8 cellular contexts compared by ENCODE assay signal in the genomic region with DNA sequence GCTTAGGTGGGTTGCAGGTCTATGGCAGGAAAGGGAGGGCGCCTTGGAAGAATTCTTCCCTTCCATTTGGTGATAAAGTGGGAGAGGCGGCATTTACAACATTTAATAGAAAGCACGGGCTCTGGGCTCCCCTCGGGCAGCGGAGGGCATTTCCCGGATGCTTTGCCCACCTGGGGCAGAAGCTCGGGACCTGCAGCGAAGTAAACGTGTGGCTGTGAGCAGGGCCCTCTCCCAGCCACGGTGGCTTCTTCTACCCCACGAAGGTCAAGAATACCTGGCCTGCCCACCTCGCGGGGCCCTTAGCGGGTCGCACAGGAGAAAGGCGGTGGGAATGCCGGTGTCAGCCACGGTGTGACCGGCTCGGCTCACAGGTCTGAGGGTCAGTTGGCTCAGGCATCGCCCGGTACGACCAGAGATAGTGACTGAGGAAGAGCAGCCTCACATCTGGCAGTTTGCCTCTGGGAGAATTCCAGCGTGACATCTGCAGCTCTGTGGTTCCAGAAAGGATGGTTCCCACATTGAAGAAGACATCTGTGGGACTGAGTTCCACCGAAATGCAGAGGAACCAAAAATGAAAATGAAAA. TPM values are rescaled to one million over a fixed set of nuclear protein-coding genes. Genes with fewer than 3 reads are reported as not detected.
DNase-seq lines count a peak whose midpoint lies in the region; ATAC-seq and TF ChIP-seq lines count a peak whose summit lies in the region.

No MANE protein-coding gene starts in this region.

- no peak for TF ChIP-seq CTCF in GM12864 (IDR thresholded peaks at IDR 0.05; ENCODE audit: low read depth, low read length, missing control alignments)

- no peaks in the 10 kb centered on the region for H3K27me3 ChIP-seq in rectal smooth muscle tissue (ENCODE audit: control insufficient read depth, insufficient read depth, low read length)

- no peak for DNase-seq in GM12864 (ENCODE audit: low read depth)
- no peak for DNase-seq in activated naive CD4-positive, alpha-beta T cell treated with anti-CD3 and anti-CD28 coated beads, Interleukin-2, amount 50 U/mL, for 72 hours (ENCODE audit: low spot score in 2 of 2)
- DNase-seq in left ventricle myocardium superior: peak; percentile 73
- DNase-seq in inferior parietal cortex (ENCODE audit: extremely low spot score): no peak

- H3K4me1 ChIP-seq in rectal smooth muscle tissue (ENCODE audit: control insufficient read depth, insufficient read depth, low read length): peaks cover 2% of the 10 kb centered on the region

- H3K36me3 Mint-ChIP-seq in activated naive CD4-positive, alpha-beta T cell treated with anti-CD3 and anti-CD28 coated beads, Interleukin-2, amount 50 U/mL, for 72 hours: peaks cover 0 to 6% of the 10 kb centered on the region in 2 donors

- no peak overlapping the region for H3K27ac Mint-ChIP-seq in activated naive CD4-positive, alpha-beta T cell treated with anti-CD3 and anti-CD28 coated beads, Interleukin-2, amount 50 U/mL, for 72 hours

- no peaks in the 10 kb centered on the region for H3K36me3 ChIP-seq in rectal smooth muscle tissue (ENCODE audit: control insufficient read depth, insufficient read depth, low read length)

- H3K9ac ChIP-seq in rectal smooth muscle tissue (ENCODE audit: low read length): peak overlapping the region; percentile 26

- intact Hi-C loops in left ventricle myocardium superior (cut with micrococcal nuclease): no loop called here

- ATAC-seq in HG02759 (IDR thresholded peaks at IDR 0.05; ENCODE audit: unreplicated experiment) (peak; percentile 39), left ventricle myocardium superior (peak; percentile 45), GM21529 (IDR thresholded peaks at IDR 0.05; ENCODE audit: unreplicated experiment) (no peak), HG03521 (IDR thresholded peaks at IDR 0.05; ENCODE audit: unreplicated experiment) (no peak)
- ATAC-seq in activated naive CD4-positive, alpha-beta T cell treated with anti-CD3 and anti-CD28 coated beads, Interleukin-2, amount 50 U/mL, for 72 hours: peak; percentile 11 to 22

- H3K4me3 ChIP-seq in GM12864 (ENCODE audit: low read depth, low read length): peak overlapping the region; percentile 56
- peak overlapping the region; percentile 78 for H3K4me3 ChIP-seq in rectal smooth muscle tissue (ENCODE audit: low read length)

- H3K27ac ChIP-seq in rectal smooth muscle tissue (ENCODE audit: low read depth, low read length): peak overlapping the region; percentile 67

- H3K9me3 Mint-ChIP-seq in activated naive CD4-positive, alpha-beta T cell treated with anti-CD3 and anti-CD28 coated beads, Interleukin-2, amount 50 U/mL, for 72 hours: no peaks in the 10 kb centered on the region

RNA-seq across cellular contexts. Expression of a gene that starts 0.6 kb away (rescaled TPM):
- under 1 TPM in 1 of 2 donors, not detected in 1; 0.18 TPM for total RNA-seq in activated naive CD4-positive, alpha-beta T cell treated with anti-CD3 and anti-CD28 coated beads, Interleukin-2, amount 50 U/mL, for 72 hours
- total RNA-seq in left ventricle myocardium superior: 50.2 TPM

Comparison
In these comparisons a context has a peak if more than half of its experiments do, and no peak if none do; other contexts are left out.
1. ATAC-seq: peak in HG02759 (single experiment), activated naive CD4-positive, alpha-beta T cell treated with anti-CD3 and anti-CD28 coated beads, Interleukin-2, amount 50 U/mL, for 72 hours (2 of 2) and left ventricle myocardium superior (single experiment); none in GM21529 (single experiment) and HG03521 (single experiment).
2. RNA of a gene that starts 0.6 kb away (total RNA-seq): 50.2 TPM in left ventricle myocardium superior (single experiment); 0.18 TPM in activated naive CD4-positive, alpha-beta T cell treated with anti-CD3 and anti-CD28 coated beads, Interleukin-2, amount 50 U/mL, for 72 hours; every median in the first group is over 10 times any median in the second.